Comparison of ENCODE assay signal across 8 cellular contexts in the genomic region with DNA sequence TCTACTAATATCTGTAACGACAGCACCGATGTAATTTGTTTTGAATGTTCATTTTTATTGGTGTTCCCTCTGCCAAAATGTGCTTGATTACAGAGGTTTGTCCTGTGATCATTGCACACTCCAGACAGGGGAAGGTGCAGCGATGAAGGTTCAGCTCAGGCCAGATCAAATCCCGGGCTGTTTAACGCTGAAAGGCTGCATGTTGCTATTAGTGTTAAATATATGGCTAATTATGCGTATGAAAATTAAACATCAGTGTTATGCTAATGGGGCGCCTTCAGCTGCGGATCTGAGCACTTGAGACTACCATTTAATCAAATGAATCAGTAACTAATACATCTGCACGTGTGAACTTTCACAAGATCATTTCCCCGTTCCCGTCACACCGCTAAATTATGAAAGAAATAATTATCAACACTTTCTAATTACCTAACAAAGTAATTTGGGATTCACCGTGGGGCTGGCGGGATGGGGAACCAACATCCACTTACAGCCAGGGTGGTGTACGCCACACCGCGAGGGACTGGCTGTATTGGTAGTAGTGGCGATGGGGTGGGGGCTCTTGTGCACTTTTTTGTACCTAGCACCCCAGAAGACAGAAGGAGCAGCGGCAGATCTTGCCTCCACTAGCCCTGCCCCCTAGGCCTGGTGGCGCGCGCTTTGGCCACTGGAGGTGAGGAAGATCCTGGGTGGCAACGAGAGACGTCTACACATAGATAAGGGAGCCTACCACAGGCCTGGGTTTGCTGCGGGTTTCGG. TPM values are rescaled to one million over a fixed set of nuclear protein-coding genes. Genes with fewer than 3 reads are reported as not detected.
A peak's percentile ranks its signal among the peaks of the same experiment; 100 is the strongest.
DNase-seq lines count a peak whose midpoint lies in the region; TF ChIP-seq lines count a peak whose summit lies in the region.

No MANE protein-coding gene starts in this region.

- TF ChIP-seq POLR2A in sigmoid colon (IDR thresholded peaks at IDR 0.05), result no peak

- no peaks in the 10 kb centered on the region for H3K27me3 ChIP-seq in MG63
- H3K27me3 ChIP-seq in sigmoid colon, result peaks cover 79 to 97% (median 89%) of the 10 kb centered on the region in 3 donors

- TF ChIP-seq CTCF in sigmoid colon (IDR thresholded peaks at IDR 0.05), result no peak

- H3K36me3 ChIP-seq in MG63 (peaks cover 18% of the 10 kb centered on the region), sigmoid colon (no peaks in the 10 kb centered on the region)

- intact Hi-C loops in sigmoid colon (cut with DNase I), result loop anchor here (10.0 kb wide), 1 partner anchor 189 kb away; a partner anchor contains a TSS

- no peaks in the 10 kb centered on the region for H3K9me3 ChIP-seq in MG63
- no peaks in the 10 kb centered on the region for H3K9me3 ChIP-seq in sigmoid colon

- WGBS in sigmoid colon, 2 donors, result 9 to 10% methylated on average over 26 of the region's 26 CpGs

- TF ChIP-seq EP300 in sigmoid colon (IDR thresholded peaks at IDR 0.05), result no peak

- peak; percentile 49 for DNase-seq in SKM-1 treated with dmso at 0.1 percent for 144 hours (lab: John Stamatoyannopoulos, UW; ENCODE audit: unreplicated experiment)
- DNase-seq in SKM-1 (lab: John Stamatoyannopoulos, UW; ENCODE audit: unreplicated experiment), result no peak
- DNase-seq in MG63, result peak; percentile 61
- peak; percentile 3 for DNase-seq in cerebellum (ENCODE audit: low spot score)
- no peak for DNase-seq in sigmoid colon
- no peak for DNase-seq in NCI-H2081 treated with DMSO at 0.1 percent for 48 hours (lab: John Stamatoyannopoulos, UW)
- DNase-seq in activated gamma-delta T cell (lab: John Stamatoyannopoulos, UW), result no peak
- DNase-seq in NCI-H748 (lab: John Stamatoyannopoulos, UW; ENCODE audit: unreplicated experiment), result no peak

- peak overlapping the region; percentile 72 for H3K4me3 ChIP-seq in MG63
- peak overlapping the region in 3 of 4 donors; percentile 33 to 50 (median 48) for H3K4me3 ChIP-seq in sigmoid colon

- H3K27ac ChIP-seq in sigmoid colon, result no peak overlapping the region

- H3K4me1 ChIP-seq in sigmoid colon, result peaks cover 0 to 53% (median 36%) of the 10 kb centered on the region in 4 donors

RNA-seq across cellular contexts. Expression of a gene that starts 1.4 kb away (rescaled TPM):
- 5.7 and 8.2 TPM in 2 replicates for total RNA-seq in MG63 (2014; rRNA removed; shearing (Covaris generic); ENCODE audit: low replicate concordance)
- total RNA-seq in cerebellum (not detected), sigmoid colon (1 to 10 TPM in 1 of 4 donors, under 1 TPM in 3; 0.27 to 1.1 (median 0.52) TPM)
- under 1 TPM in 1 of 3 donors, not detected in 2; 0.22 TPM for polyA plus RNA-seq in sigmoid colon

RNA-seq across cellular contexts. Expression of a gene that starts 18.8 kb away (rescaled TPM):
- not detected in 2 replicates for total RNA-seq in MG63 (2014; rRNA removed; shearing (Covaris generic); ENCODE audit: low replicate concordance)
- not detected for total RNA-seq in cerebellum
- under 1 TPM in 2 of 4 donors, not detected in 2; under 0.01 to 0.14 TPM for total RNA-seq in sigmoid colon
- polyA plus RNA-seq in sigmoid colon, result under 1 TPM in 1 of 3 donors, not detected in 2; 0.04 TPM

Comparison
In these comparisons a context has a peak if more than half of its experiments do, and no peak if none do; other contexts are left out.
1. DNase-seq: peak in SKM-1 treated with dmso at 0.1 percent for 144 hours (single experiment), MG63 (single experiment) and cerebellum (single experiment); none in SKM-1 (single experiment), sigmoid colon (single experiment), NCI-H2081 treated with DMSO at 0.1 percent for 48 hours (single experiment), activated gamma-delta T cell (single experiment) and NCI-H748 (single experiment).